ENCODE assay signal across 2 cellular contexts in genomic region chr4:125112536-125112935, GRCh38.
TF ChIP-seq lines count a peak whose summit lies in the region.

No MANE protein-coding gene starts in this region.

TF ChIP-seq in GM23338, 12 proteins besides CTCF, POLR2A, EP300 and RAD21:
- no peak for TF ChIP-seq POLR2AphosphoS5 (IDR thresholded peaks at IDR 0.05; ENCODE audit: low read depth)
- TF ChIP-seq NANOG (IDR thresholded peaks at IDR 0.05; ENCODE audit: borderline replicate concordance) = no peak
- TF ChIP-seq ZNF331 (CRISPR knock-in tag; IDR thresholded peaks at IDR 0.05; ENCODE audit: low read depth) = no peak
- TF ChIP-seq, protein P1, sequence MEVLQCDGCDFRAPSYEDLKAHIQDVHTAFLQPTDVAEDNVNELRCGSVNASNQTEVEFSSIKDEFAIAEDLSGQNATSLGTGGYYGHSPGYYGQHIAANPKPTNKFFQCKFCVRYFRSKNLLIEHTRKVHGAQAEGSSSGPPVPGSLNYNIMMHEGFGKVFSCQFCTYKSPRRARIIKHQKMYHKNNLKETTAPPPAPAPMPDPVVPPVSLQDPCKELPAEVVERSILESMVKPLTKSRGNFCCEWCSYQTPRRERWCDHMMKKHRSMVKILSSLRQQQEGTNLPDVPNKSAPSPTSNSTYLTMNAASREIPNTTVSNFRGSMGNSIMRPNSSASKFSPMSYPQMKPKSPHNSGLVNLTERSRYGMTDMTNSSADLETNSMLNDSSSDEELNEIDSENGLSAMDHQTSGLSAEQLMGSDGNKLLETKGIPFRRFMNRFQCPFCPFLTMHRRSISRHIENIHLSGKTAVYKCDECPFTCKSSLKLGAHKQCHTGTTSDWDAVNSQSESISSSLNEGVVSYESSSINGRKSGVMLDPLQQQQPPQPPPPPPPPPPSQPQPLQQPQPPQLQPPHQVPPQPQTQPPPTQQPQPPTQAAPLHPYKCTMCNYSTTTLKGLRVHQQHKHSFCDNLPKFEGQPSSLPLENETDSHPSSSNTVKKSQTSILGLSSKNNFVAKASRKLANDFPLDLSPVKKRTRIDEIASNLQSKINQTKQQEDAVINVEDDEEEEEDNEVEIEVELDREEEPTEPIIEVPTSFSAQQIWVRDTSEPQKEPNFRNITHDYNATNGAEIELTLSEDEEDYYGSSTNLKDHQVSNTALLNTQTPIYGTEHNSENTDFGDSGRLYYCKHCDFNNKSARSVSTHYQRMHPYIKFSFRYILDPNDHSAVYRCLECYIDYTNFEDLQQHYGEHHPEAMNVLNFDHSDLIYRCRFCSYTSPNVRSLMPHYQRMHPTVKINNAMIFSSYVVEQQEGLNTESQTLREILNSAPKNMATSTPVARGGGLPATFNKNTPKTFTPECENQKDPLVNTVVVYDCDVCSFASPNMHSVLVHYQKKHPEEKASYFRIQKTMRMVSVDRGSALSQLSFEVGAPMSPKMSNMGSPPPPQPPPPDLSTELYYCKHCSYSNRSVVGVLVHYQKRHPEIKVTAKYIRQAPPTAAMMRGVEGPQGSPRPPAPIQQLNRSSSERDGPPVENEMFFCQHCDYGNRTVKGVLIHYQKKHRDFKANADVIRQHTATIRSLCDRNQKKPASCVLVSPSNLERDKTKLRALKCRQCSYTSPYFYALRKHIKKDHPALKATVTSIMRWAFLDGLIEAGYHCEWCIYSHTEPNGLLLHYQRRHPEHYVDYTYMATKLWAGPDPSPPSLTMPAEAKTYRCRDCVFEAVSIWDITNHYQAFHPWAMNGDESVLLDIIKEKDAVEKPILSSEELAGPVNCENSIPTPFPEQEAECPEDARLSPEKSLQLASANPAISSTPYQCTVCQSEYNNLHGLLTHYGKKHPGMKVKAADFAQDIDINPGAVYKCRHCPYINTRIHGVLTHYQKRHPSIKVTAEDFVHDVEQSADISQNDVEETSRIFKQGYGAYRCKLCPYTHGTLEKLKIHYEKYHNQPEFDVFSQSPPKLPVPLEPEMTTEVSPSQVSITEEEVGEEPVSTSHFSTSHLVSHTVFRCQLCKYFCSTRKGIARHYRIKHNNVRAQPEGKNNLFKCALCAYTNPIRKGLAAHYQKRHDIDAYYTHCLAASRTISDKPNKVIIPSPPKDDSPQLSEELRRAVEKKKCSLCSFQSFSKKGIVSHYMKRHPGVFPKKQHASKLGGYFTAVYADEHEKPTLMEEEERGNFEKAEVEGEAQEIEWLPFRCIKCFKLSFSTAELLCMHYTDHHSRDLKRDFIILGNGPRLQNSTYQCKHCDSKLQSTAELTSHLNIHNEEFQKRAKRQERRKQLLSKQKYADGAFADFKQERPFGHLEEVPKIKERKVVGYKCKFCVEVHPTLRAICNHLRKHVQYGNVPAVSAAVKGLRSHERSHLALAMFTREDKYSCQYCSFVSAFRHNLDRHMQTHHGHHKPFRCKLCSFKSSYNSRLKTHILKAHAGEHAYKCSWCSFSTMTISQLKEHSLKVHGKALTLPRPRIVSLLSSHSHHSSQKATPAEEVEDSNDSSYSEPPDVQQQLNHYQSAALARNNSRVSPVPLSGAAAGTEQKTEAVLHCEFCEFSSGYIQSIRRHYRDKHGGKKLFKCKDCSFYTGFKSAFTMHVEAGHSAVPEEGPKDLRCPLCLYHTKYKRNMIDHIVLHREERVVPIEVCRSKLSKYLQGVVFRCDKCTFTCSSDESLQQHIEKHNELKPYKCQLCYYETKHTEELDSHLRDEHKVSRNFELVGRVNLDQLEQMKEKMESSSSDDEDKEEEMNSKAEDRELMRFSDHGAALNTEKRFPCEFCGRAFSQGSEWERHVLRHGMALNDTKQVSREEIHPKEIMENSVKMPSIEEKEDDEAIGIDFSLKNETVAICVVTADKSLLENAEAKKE (CRISPR knock-in tag; IDR thresholded peaks at IDR 0.05) = no peak
- TF ChIP-seq, protein P2, sequence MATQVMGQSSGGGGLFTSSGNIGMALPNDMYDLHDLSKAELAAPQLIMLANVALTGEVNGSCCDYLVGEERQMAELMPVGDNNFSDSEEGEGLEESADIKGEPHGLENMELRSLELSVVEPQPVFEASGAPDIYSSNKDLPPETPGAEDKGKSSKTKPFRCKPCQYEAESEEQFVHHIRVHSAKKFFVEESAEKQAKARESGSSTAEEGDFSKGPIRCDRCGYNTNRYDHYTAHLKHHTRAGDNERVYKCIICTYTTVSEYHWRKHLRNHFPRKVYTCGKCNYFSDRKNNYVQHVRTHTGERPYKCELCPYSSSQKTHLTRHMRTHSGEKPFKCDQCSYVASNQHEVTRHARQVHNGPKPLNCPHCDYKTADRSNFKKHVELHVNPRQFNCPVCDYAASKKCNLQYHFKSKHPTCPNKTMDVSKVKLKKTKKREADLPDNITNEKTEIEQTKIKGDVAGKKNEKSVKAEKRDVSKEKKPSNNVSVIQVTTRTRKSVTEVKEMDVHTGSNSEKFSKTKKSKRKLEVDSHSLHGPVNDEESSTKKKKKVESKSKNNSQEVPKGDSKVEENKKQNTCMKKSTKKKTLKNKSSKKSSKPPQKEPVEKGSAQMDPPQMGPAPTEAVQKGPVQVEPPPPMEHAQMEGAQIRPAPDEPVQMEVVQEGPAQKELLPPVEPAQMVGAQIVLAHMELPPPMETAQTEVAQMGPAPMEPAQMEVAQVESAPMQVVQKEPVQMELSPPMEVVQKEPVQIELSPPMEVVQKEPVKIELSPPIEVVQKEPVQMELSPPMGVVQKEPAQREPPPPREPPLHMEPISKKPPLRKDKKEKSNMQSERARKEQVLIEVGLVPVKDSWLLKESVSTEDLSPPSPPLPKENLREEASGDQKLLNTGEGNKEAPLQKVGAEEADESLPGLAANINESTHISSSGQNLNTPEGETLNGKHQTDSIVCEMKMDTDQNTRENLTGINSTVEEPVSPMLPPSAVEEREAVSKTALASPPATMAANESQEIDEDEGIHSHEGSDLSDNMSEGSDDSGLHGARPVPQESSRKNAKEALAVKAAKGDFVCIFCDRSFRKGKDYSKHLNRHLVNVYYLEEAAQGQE (IDR thresholded peaks at IDR 0.05; ENCODE audit: unreplicated experiment) = no peak
- TF ChIP-seq, protein P3, sequence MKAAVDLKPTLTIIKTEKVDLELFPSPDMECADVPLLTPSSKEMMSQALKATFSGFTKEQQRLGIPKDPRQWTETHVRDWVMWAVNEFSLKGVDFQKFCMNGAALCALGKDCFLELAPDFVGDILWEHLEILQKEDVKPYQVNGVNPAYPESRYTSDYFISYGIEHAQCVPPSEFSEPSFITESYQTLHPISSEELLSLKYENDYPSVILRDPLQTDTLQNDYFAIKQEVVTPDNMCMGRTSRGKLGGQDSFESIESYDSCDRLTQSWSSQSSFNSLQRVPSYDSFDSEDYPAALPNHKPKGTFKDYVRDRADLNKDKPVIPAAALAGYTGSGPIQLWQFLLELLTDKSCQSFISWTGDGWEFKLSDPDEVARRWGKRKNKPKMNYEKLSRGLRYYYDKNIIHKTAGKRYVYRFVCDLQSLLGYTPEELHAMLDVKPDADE (IDR thresholded peaks at IDR 0.05) = no peak
- TF ChIP-seq ZNF114 (CRISPR knock-in tag; IDR thresholded peaks at IDR 0.05) = no peak
- TF ChIP-seq JUNB (IDR thresholded peaks at IDR 0.05; ENCODE audit: unreplicated experiment) = no peak
- no peak for TF ChIP-seq CREB1 (CRISPR knock-in tag; IDR thresholded peaks at IDR 0.05; ENCODE audit: low read depth)
- no peak for TF ChIP-seq EZH2phosphoT487 (IDR thresholded peaks at IDR 0.05; ENCODE audit: unreplicated experiment)
- TF ChIP-seq EZH2 (IDR thresholded peaks at IDR 0.05; ENCODE audit: low read depth, unreplicated experiment) = no peak
- TF ChIP-seq STAT1 (IDR thresholded peaks at IDR 0.05; ENCODE audit: unreplicated experiment) = no peak

TF ChIP-seq in IMR-90, 13 proteins besides CTCF, POLR2A, EP300 and RAD21:
- TF ChIP-seq MAFK (IDR thresholded peaks at IDR 0.05; ENCODE audit: low read depth, low read length) (no peak), USF2 (IDR thresholded peaks at IDR 0.05; ENCODE audit: low read depth, low read length) (no peak), CEBPB (IDR thresholded peaks at IDR 0.05; ENCODE audit: low read depth, low read length) (no peak), BHLHE40 (IDR thresholded peaks at IDR 0.05; ENCODE audit: low read depth, low read length) (no peak), SMC3 (IDR thresholded peaks at IDR 0.05; ENCODE audit: low read depth, low read length) (no peak), MAZ (IDR thresholded peaks at IDR 0.05; ENCODE audit: borderline replicate concordance, low read depth, low read length) (no peak), RFX5 (IDR thresholded peaks at IDR 0.05; ENCODE audit: low read depth, low read length) (no peak), FOS (IDR thresholded peaks at IDR 0.05; ENCODE audit: low read depth, low read length) (no peak), CHD1 (IDR thresholded peaks at IDR 0.05; ENCODE audit: low read depth, low read length) (no peak), MXI1 (IDR thresholded peaks at IDR 0.05; ENCODE audit: borderline replicate concordance, low read depth, low read length) (no peak), NFE2L2 (IDR thresholded peaks at IDR 0.05; ENCODE audit: low read depth, low read length) (no peak), RCOR1 (IDR thresholded peaks at IDR 0.05; ENCODE audit: insufficient replicate concordance, low read length) (no peak)
- TF ChIP-seq, protein P4, sequence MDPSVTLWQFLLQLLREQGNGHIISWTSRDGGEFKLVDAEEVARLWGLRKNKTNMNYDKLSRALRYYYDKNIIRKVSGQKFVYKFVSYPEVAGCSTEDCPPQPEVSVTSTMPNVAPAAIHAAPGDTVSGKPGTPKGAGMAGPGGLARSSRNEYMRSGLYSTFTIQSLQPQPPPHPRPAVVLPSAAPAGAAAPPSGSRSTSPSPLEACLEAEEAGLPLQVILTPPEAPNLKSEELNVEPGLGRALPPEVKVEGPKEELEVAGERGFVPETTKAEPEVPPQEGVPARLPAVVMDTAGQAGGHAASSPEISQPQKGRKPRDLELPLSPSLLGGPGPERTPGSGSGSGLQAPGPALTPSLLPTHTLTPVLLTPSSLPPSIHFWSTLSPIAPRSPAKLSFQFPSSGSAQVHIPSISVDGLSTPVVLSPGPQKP (IDR thresholded peaks at IDR 0.05; ENCODE audit: borderline replicate concordance, low read depth, low read length) = no peak
